30 cellular contexts compared by ENCODE assay signal in genomic region chr13:112351825-112352224, GRCh38. TPM values are rescaled to one million over a fixed set of nuclear protein-coding genes. Genes with fewer than 3 reads are reported as not detected.
"Had no signal": no experiment of that assay in that cellular context is flagged by ENCODE, and none has a peak within 500 bp of the region (broad histone marks: within the 10 kb centered on the region; RNA-seq: fewer than 3 reads in every experiment).

No MANE protein-coding gene starts in this region.

- H3K9me3 Mint-ChIP-seq: activated CD4-positive, alpha-beta memory T cell treated with anti-CD3 and anti-CD28 coated beads, Interleukin-2, amount 10 ng/mL, durations not matched to agents 7 days and 5 days; activated naive CD4-positive, alpha-beta T cell treated with anti-CD3 and anti-CD28 coated beads for 36 hours; activated T-helper 17 cell treated with anti-CD3 and anti-CD28 coated beads, Interleukin-2, amount 50 U/mL, for 72 hours; central memory CD8-positive, alpha-beta T cell had no signal

- H3K27ac Mint-ChIP-seq: activated CD4-positive, alpha-beta memory T cell treated with anti-CD3 and anti-CD28 coated beads, Interleukin-2, amount 10 ng/mL, durations not matched to agents 7 days and 5 days; activated CD4-positive, alpha-beta T cell treated with anti-CD3 and anti-CD28 coated beads for 36 hours; activated naive CD4-positive, alpha-beta T cell treated with anti-CD3 and anti-CD28 coated beads for 36 hours; activated naive CD8-positive, alpha-beta T cell; activated T-helper 17 cell treated with anti-CD3 and anti-CD28 coated beads, Interleukin-2, amount 50 U/mL, for 72 hours; T-helper 17 cell had no signal

- FAIRE-seq: astrocyte, K562, TTC549 had no signal

- H3K4me3 Mint-ChIP-seq: activated CD4-positive, alpha-beta memory T cell treated with anti-CD3 and anti-CD28 coated beads, Interleukin-2, amount 10 ng/mL, durations not matched to agents 7 days and 5 days; activated CD4-positive, alpha-beta T cell treated with anti-CD3 and anti-CD28 coated beads for 36 hours; activated naive CD4-positive, alpha-beta T cell treated with anti-CD3 and anti-CD28 coated beads for 36 hours; activated naive CD8-positive, alpha-beta T cell; activated T-helper 17 cell treated with anti-CD3 and anti-CD28 coated beads, Interleukin-2, amount 50 U/mL, for 72 hours; brain; central memory CD8-positive, alpha-beta T cell; T-helper 17 cell had no signal

- DNase-seq: activated CD4-positive, alpha-beta memory T cell treated with anti-CD3 and anti-CD28 coated beads, Interleukin-2, amount 10 ng/mL, durations not matched to agents 7 days and 5 days; activated CD4-positive, alpha-beta T cell treated with anti-CD3 and anti-CD28 coated beads for 36 hours; activated CD4-positive, alpha-beta T cell treated with anti-CD3 and anti-CD28 coated beads, Interleukin-2, amount 50 U/mL, for 1 hour; activated CD4-positive, CD25-positive, alpha-beta regulatory T cell; activated gamma-delta T cell; activated naive CD4-positive, alpha-beta T cell treated with anti-CD3 and anti-CD28 coated beads for 36 hours; activated T-cell treated with anti-CD3 and anti-CD28 coated beads for 4 hours; activated T-cell treated with anti-CD3 and anti-CD28 coated beads, Interleukin-2, amount 50 U/mL, for 48 hours; amygdala; Kasumi-1; NCI-H1048; NCI-H1694; NCI-H2029 treated with DMSO at 0.1 percent for 48 hours; NCI-H2171; NCI-H2227 treated with DMSO at 0.1 percent for 48 hours; NCI-H510A; NCI-H526 treated with DMSO at 0.1 percent for 48 hours; NK-92 treated with Interleukin-12 subunit alpha and Interleukin-12 subunit beta, amount 100 ng/mL, for 24 hours; SIG-M5; T-helper 17 cell; T-helper 9 cell had no signal

- H3K4me1 Mint-ChIP-seq: activated CD4-positive, alpha-beta memory T cell treated with anti-CD3 and anti-CD28 coated beads, Interleukin-2, amount 10 ng/mL, durations not matched to agents 7 days and 5 days; activated CD4-positive, alpha-beta T cell treated with anti-CD3 and anti-CD28 coated beads for 36 hours; activated T-helper 17 cell treated with anti-CD3 and anti-CD28 coated beads, Interleukin-2, amount 50 U/mL, for 72 hours; central memory CD8-positive, alpha-beta T cell had no signal

- H3K36me3 Mint-ChIP-seq: activated naive CD8-positive, alpha-beta T cell; brain had no signal

- ATAC-seq: activated CD4-positive, alpha-beta T cell treated with anti-CD3 and anti-CD28 coated beads for 36 hours; activated T-helper 17 cell treated with anti-CD3 and anti-CD28 coated beads, Interleukin-2, amount 50 U/mL, for 72 hours; K562; T-helper 17 cell had no signal

- H3K4me3 ChIP-seq: K562 had no signal

RNA-seq across cellular contexts. Expression of gene SPACA7, which starts 24.3 kb away (rescaled TPM):
- total RNA-seq: activated CD4-positive, alpha-beta memory T cell treated with anti-CD3 and anti-CD28 coated beads, Interleukin-2, amount 10 ng/mL, durations not matched to agents 7 days and 5 days; activated CD4-positive, alpha-beta T cell treated with anti-CD3 and anti-CD28 coated beads for 36 hours; activated CD8-positive, alpha-beta memory T cell treated with anti-CD3 and anti-CD28 coated beads for 36 hours; activated naive CD4-positive, alpha-beta T cell treated with anti-CD3 and anti-CD28 coated beads for 36 hours; activated T-helper 17 cell treated with anti-CD3 and anti-CD28 coated beads, Interleukin-2, amount 50 U/mL, for 72 hours; astrocyte; K562; RPMI7951; T-helper 17 cell had no signal
- polyA plus RNA-seq: K562 had no signal
